Comparison of ENCODE assay signal across 29 cellular contexts in genomic region chr9:74478606-74479005, GRCh38. TPM values are rescaled to one million over a fixed set of nuclear protein-coding genes. Genes with fewer than 3 reads are reported as not detected.
"Had no signal": no experiment of that assay in that cellular context is flagged by ENCODE, and none has a peak within 500 bp of the region (broad histone marks: within the 10 kb centered on the region; RNA-seq: fewer than 3 reads in every experiment).

No MANE protein-coding gene starts in this region.

- H3K27me3 ChIP-seq: ascending aorta, body of pancreas had no signal

- H3K9me3 ChIP-seq: ascending aorta, body of pancreas had no signal

- H3K36me3 ChIP-seq: ascending aorta had no signal

- H3K27ac ChIP-seq: ascending aorta, body of pancreas, KMS-11 had no signal

- H3K4me3 ChIP-seq: ascending aorta, body of pancreas had no signal

- DNase-seq: activated B cell treated with CpG ODN at 0.5 μM for 24 hours; activated CD4-positive, alpha-beta memory T cell treated with anti-CD3 and anti-CD28 coated beads for 36 hours; activated CD4-positive, alpha-beta T cell treated with anti-CD3 and anti-CD28 coated beads, Interleukin-2, amount 10 ng/mL, durations not matched to agents 7 days and 5 days; activated CD8-positive, alpha-beta memory T cell treated with anti-CD3 and anti-CD28 coated beads for 24 hours; activated effector memory CD4-positive, alpha-beta T cell treated with anti-CD3 and anti-CD28 coated beads, Interleukin-2, amount 50 U/mL, for 16 hours; activated naive CD4-positive, alpha-beta T cell treated with Interleukin-2 at 50 U/mL for 16 hours; activated naive CD8-positive, alpha-beta T cell treated with anti-CD3 and anti-CD28 coated beads, Interleukin-2, amount 50 U/mL, for 24 hours; activated T-cell treated with anti-CD3 and anti-CD28 coated beads, Interleukin-2, amount 50 U/mL, for 4 hours; amniotic stem cell; body of pancreas; central memory CD4-positive, alpha-beta T cell; MV-4-11; NCI-H1092 treated with DMSO at 0.1 percent for 48 hours; NCI-H1417 treated with DMSO at 0.1 percent for 48 hours; NCI-H1694; NCI-H2029; NCI-H2107; NCI-H446; NCI-H526; PC-3; SHP77; T-helper 17 cell; T-helper 9 cell had no signal

- H3K9me3 Mint-ChIP-seq: activated CD4-positive, alpha-beta memory T cell treated with anti-CD3 and anti-CD28 coated beads for 36 hours; activated CD4-positive, alpha-beta T cell treated with anti-CD3 and anti-CD28 coated beads, Interleukin-2, amount 10 ng/mL, durations not matched to agents 7 days and 5 days; activated T-cell treated with anti-CD3 and anti-CD28 coated beads, Interleukin-2, amount 50 U/mL, for 4 hours had no signal

- H3K4me3 Mint-ChIP-seq: activated B cell treated with CpG ODN at 0.5 μM for 24 hours; activated CD4-positive, alpha-beta memory T cell treated with anti-CD3 and anti-CD28 coated beads for 36 hours; activated CD4-positive, alpha-beta T cell treated with anti-CD3 and anti-CD28 coated beads, Interleukin-2, amount 10 ng/mL, durations not matched to agents 7 days and 5 days; activated naive CD8-positive, alpha-beta T cell treated with anti-CD3 and anti-CD28 coated beads, Interleukin-2, amount 50 U/mL, for 24 hours; activated T-cell treated with anti-CD3 and anti-CD28 coated beads, Interleukin-2, amount 50 U/mL, for 4 hours; T-helper 17 cell had no signal

- H3K4me2 ChIP-seq: KMS-11 had no signal

- H3K4me1 Mint-ChIP-seq: activated B cell treated with CpG ODN at 0.5 μM for 24 hours; activated CD4-positive, alpha-beta T cell treated with anti-CD3 and anti-CD28 coated beads, Interleukin-2, amount 10 ng/mL, durations not matched to agents 7 days and 5 days; activated naive CD8-positive, alpha-beta T cell treated with anti-CD3 and anti-CD28 coated beads, Interleukin-2, amount 50 U/mL, for 24 hours; T-helper 17 cell had no signal

- H3K9ac ChIP-seq: KMS-11 had no signal

- H3K27ac Mint-ChIP-seq: activated B cell treated with CpG ODN at 0.5 μM for 24 hours; activated CD4-positive, alpha-beta memory T cell treated with anti-CD3 and anti-CD28 coated beads for 36 hours; activated CD4-positive, alpha-beta T cell treated with anti-CD3 and anti-CD28 coated beads, Interleukin-2, amount 10 ng/mL, durations not matched to agents 7 days and 5 days; activated naive CD4-positive, alpha-beta T cell treated with anti-CD3 and anti-CD28 coated beads, Interleukin-2, amount 50 U/mL, for 72 hours; activated naive CD8-positive, alpha-beta T cell treated with anti-CD3 and anti-CD28 coated beads, Interleukin-2, amount 50 U/mL, for 24 hours; T-helper 17 cell had no signal

- H3K36me3 Mint-ChIP-seq: activated CD4-positive, alpha-beta memory T cell treated with anti-CD3 and anti-CD28 coated beads for 36 hours; activated naive CD4-positive, alpha-beta T cell treated with anti-CD3 and anti-CD28 coated beads, Interleukin-2, amount 50 U/mL, for 72 hours had no signal

- H3K4me1 ChIP-seq: ascending aorta, body of pancreas had no signal

- H3K27me3 Mint-ChIP-seq: activated B cell treated with CpG ODN at 0.5 μM for 24 hours; activated CD4-positive, alpha-beta T cell treated with anti-CD3 and anti-CD28 coated beads, Interleukin-2, amount 10 ng/mL, durations not matched to agents 7 days and 5 days; activated naive CD8-positive, alpha-beta T cell treated with anti-CD3 and anti-CD28 coated beads, Interleukin-2, amount 50 U/mL, for 24 hours; T-helper 17 cell had no signal

RNA-seq across cellular contexts. Expression of gene RORB, which starts 18.5 kb away (rescaled TPM):
- total RNA-seq: activated B cell treated with CpG ODN at 0.5 μM for 24 hours; activated CD4-positive, alpha-beta T cell treated with anti-CD3 and anti-CD28 coated beads, Interleukin-2, amount 10 ng/mL, durations not matched to agents 7 days and 5 days; activated naive CD4-positive, alpha-beta T cell treated with anti-CD3 and anti-CD28 coated beads, Interleukin-2, amount 50 U/mL, for 72 hours; chondrocyte; MCF 10A; PC-3; SK-MEL-5; T-helper 17 cell had no signal
